ENCODE assay signal across 15 cellular contexts in the genomic region with DNA sequence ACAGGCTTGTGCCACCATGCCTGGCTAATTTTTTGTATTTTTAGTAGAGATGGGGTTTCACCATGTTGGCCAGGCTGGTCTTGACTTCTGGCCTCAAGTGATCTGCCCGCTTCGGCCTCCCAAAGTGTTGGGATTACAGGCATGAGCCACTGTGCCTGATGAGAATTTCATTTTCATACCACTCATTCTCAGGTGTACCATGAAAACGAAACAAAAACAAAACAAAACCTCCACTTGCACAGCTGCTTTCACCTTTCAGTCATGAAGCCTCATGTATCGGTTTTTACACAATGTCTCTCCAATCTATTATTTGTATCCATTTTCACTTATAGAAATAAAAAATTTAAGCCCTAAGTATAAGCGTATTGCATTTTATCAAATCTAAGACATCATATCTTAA. TPM values are rescaled to one million over a fixed set of nuclear protein-coding genes. Genes with fewer than 3 reads are reported as not detected.
A peak's percentile ranks its signal among the peaks of the same experiment; 100 is the strongest.
DNase-seq lines count a peak whose midpoint lies in the region; ATAC-seq and FAIRE-seq lines count a peak whose summit lies in the region.
"Not testable (repeated sequence)": the region's sequence is repeated elsewhere in the genome, so short reads cannot be mapped to it uniquely, and the experiment has no call there.
"Had no signal": no experiment of that assay in that cellular context is flagged by ENCODE, and none has a peak within 500 bp of the region (broad histone marks: within the 10 kb centered on the region; RNA-seq: fewer than 3 reads in every experiment).

No MANE protein-coding gene starts in this region.

- DNase-seq in GM18507 (ENCODE audit: extremely low spot score, insufficient read length, low read depth); GM19239 (ENCODE audit: insufficient read length, low spot score); activated CD8-positive, alpha-beta memory T cell treated with anti-CD3 and anti-CD28 coated beads, Interleukin-2, amount 10 ng/mL, durations not matched to agents 7 days and 5 days: not testable (repeated sequence)

- peak overlapping the region; percentile 24 for H3K4me3 Mint-ChIP-seq in activated CD8-positive, alpha-beta memory T cell treated with anti-CD3 and anti-CD28 coated beads, Interleukin-2, amount 10 ng/mL, durations not matched to agents 7 days and 5 days

- peaks cover 37% of the 10 kb centered on the region for H3K36me3 Mint-ChIP-seq in activated CD8-positive, alpha-beta memory T cell treated with anti-CD3 and anti-CD28 coated beads, Interleukin-2, amount 10 ng/mL, durations not matched to agents 7 days and 5 days

- peak overlapping the region; percentile 61 for H3K27ac Mint-ChIP-seq in activated CD8-positive, alpha-beta memory T cell treated with anti-CD3 and anti-CD28 coated beads, Interleukin-2, amount 10 ng/mL, durations not matched to agents 7 days and 5 days

- peaks cover 29% of the 10 kb centered on the region for H3K4me1 Mint-ChIP-seq in activated CD8-positive, alpha-beta memory T cell treated with anti-CD3 and anti-CD28 coated beads, Interleukin-2, amount 10 ng/mL, durations not matched to agents 7 days and 5 days

- ATAC-seq in GM21515 (IDR thresholded peaks at IDR 0.05; ENCODE audit: unreplicated experiment) (peak; percentile 83), HG02798 (IDR thresholded peaks at IDR 0.05; ENCODE audit: poor library complexity, unreplicated experiment) (peak; percentile 85), HG03095 (IDR thresholded peaks at IDR 0.05; ENCODE audit: unreplicated experiment) (peak; percentile 93), HG03460 (IDR thresholded peaks at IDR 0.05; ENCODE audit: unreplicated experiment) (peak; percentile 81)
- ATAC-seq in activated CD8-positive, alpha-beta memory T cell treated with anti-CD3 and anti-CD28 coated beads, Interleukin-2, amount 10 ng/mL, durations not matched to agents 7 days and 5 days = peak; percentile 60

- not testable (repeated sequence) for H3K9me3 Mint-ChIP-seq in activated CD8-positive, alpha-beta memory T cell treated with anti-CD3 and anti-CD28 coated beads, Interleukin-2, amount 10 ng/mL, durations not matched to agents 7 days and 5 days (ENCODE audit: low read depth)

- CTCF ChIA-PET in activated CD8-positive, alpha-beta memory T cell treated with anti-CD3 and anti-CD28 coated beads, Interleukin-2, amount 10 ng/mL, durations not matched to agents 7 days and 5 days (lab: Charles Lee) = interaction anchor here (0.7 kb wide), 1 partner anchor 92 kb away, joined by 3 read pairs; no protein-coding TSS in a partner anchor

- H3K27me3 Mint-ChIP-seq in activated CD8-positive, alpha-beta memory T cell treated with anti-CD3 and anti-CD28 coated beads, Interleukin-2, amount 10 ng/mL, durations not matched to agents 7 days and 5 days = not testable (repeated sequence)

- peak; percentile 66 for FAIRE-seq in GM18507 (lab: Jason Lieb, UNC)
- peak; percentile 88 for FAIRE-seq in GM19239 (lab: Jason Lieb, UNC)

RNA-seq across cellular contexts. Expression of a gene that starts 8.0 kb away (rescaled TPM):
- 10 to 100 TPM; 44.2 to 44.3 TPM for total RNA-seq in activated CD8-positive, alpha-beta memory T cell treated with anti-CD3 and anti-CD28 coated beads, Interleukin-2, amount 10 ng/mL, durations not matched to agents 7 days and 5 days

RNA-seq across cellular contexts. Expression of a gene that starts 11.5 kb away (rescaled TPM):
- total RNA-seq in activated CD8-positive, alpha-beta memory T cell treated with anti-CD3 and anti-CD28 coated beads, Interleukin-2, amount 10 ng/mL, durations not matched to agents 7 days and 5 days = not detected
- total RNA-seq: aorta, Daoy, fibroblast of lung, liver, osteocyte, Peyer's patch, smooth muscle cell, uterus had no signal

RNA-seq across cellular contexts. Expression of a gene that starts 43.5 kb away (rescaled TPM):
- total RNA-seq in activated CD8-positive, alpha-beta memory T cell treated with anti-CD3 and anti-CD28 coated beads, Interleukin-2, amount 10 ng/mL, durations not matched to agents 7 days and 5 days = 10 to 100 TPM; 18.3 to 20.7 TPM

RNA-seq across cellular contexts. Expression of a gene that starts 56.0 kb away (rescaled TPM):
- 10 to 100 TPM; 70.6 to 78.6 TPM for total RNA-seq in activated CD8-positive, alpha-beta memory T cell treated with anti-CD3 and anti-CD28 coated beads, Interleukin-2, amount 10 ng/mL, durations not matched to agents 7 days and 5 days

RNA-seq across cellular contexts. Expression of a gene that starts 58.8 kb away (rescaled TPM):
- total RNA-seq in activated CD8-positive, alpha-beta memory T cell treated with anti-CD3 and anti-CD28 coated beads, Interleukin-2, amount 10 ng/mL, durations not matched to agents 7 days and 5 days = 10 to 100 TPM; 79.2 to 79.4 TPM
